In genomic region chr4:122658818-122659295, GRCh38 we compare ENCODE assay signal across 13 cellular contexts. TPM values are rescaled to one million over a fixed set of nuclear protein-coding genes. Genes with fewer than 3 reads are reported as not detected.
DNase-seq lines count a peak whose midpoint lies in the region; ATAC-seq, FAIRE-seq and TF ChIP-seq lines count a peak whose summit lies in the region.
"Had no signal": no experiment of that assay in that cellular context is flagged by ENCODE, and none has a peak within 500 bp of the region (broad histone marks: within the 10 kb centered on the region; RNA-seq: fewer than 3 reads in every experiment).

No MANE protein-coding gene starts in this region.

- no peak for FAIRE-seq in frontal cortex (lab: Jason Lieb, UNC)
- FAIRE-seq: small intestine had no signal

- TF ChIP-seq CTCF in GM10266 (IDR thresholded peaks at IDR 0.05; ENCODE audit: control insufficient read depth, insufficient read depth, low read depth, missing control alignments), result no peak

- DNase-seq in GM10266 (ENCODE audit: extremely low spot score), result peak; percentile 57
- DNase-seq in frontal cortex (ENCODE audit: low spot score in 2 of 2), result no peak
- no peak for DNase-seq in NOMO-1 treated with DMSO at 0.1 percent for 48 hours (lab: John Stamatoyannopoulos, UW; ENCODE audit: unreplicated experiment)
- no peak for DNase-seq in NCI-H345 treated with DMSO at 0.1 percent for 48 hours (lab: John Stamatoyannopoulos, UW; ENCODE audit: unreplicated experiment)
- no peak for DNase-seq in AG08395 (ENCODE audit: low spot score)
- DNase-seq: effector CD4-positive, alpha-beta T cell; hippocampal formation; NCI-H1694; small intestine; stimulated activated CD8-positive, alpha-beta memory T cell treated with anti-CD3 and anti-CD28 coated beads, Interleukin-4, amount 100 ng/mL, for 48 hours had no signal

- ATAC-seq in GM18909 (IDR thresholded peaks at IDR 0.05; ENCODE audit: poor library complexity, unreplicated experiment), result peak; percentile 90
- ATAC-seq in HG02623 (IDR thresholded peaks at IDR 0.05; ENCODE audit: unreplicated experiment), result peak; percentile 84
- ATAC-seq in HG03469 (IDR thresholded peaks at IDR 0.05; ENCODE audit: unreplicated experiment), result peak; percentile 83

RNA-seq across cellular contexts. Expression of gene IL21, which starts 38.0 kb away (rescaled TPM):
- not detected for total RNA-seq in frontal cortex
